ENCODE assay signal across 8 cellular contexts in genomic region chr18:77124452-77124922, GRCh38. TPM values are rescaled to one million over a fixed set of nuclear protein-coding genes. Genes with fewer than 3 reads are reported as not detected.
A peak's percentile ranks its signal among the peaks of the same experiment; 100 is the strongest.
DNase-seq lines count a peak whose midpoint lies in the region; ATAC-seq lines count a peak whose summit lies in the region.

No MANE protein-coding gene starts in this region.

- H3K18ac ChIP-seq in mesenchymal stem cell (ENCODE audit: low read depth in 1 of 2, low read length in 2 of 2) = peak overlapping the region; percentile 23 to 54

- peaks cover 17% of the 10 kb centered on the region for H3K79me1 ChIP-seq in mesenchymal stem cell (replicated peaks; ENCODE audit: low read length, poor library complexity, severe bottlenecking)

- H3K4me2 ChIP-seq in mesenchymal stem cell (ENCODE audit: low read length, poor library complexity, severe bottlenecking) = no peak overlapping the region

- peak overlapping the region; percentile 46 for H3K4me3 ChIP-seq in CD8-positive, alpha-beta memory T cell (ENCODE audit: low read length)
- no peak overlapping the region for H3K4me3 ChIP-seq in mesenchymal stem cell (ENCODE audit: insufficient read depth in 1 of 2, low read depth in 1 of 2, low read length in 2 of 2)

- H3K27ac ChIP-seq in CD8-positive, alpha-beta memory T cell (ENCODE audit: low read depth, low read length) = no peak overlapping the region
- H3K27ac ChIP-seq in mesenchymal stem cell (ENCODE audit: low read length, poor library complexity, severe bottlenecking) = peak overlapping the region; percentile 69

- H3K4me3 Mint-ChIP-seq in CD8-positive, alpha-beta memory T cell = peak overlapping the region; percentile 36 to 87 (median 77)
- peak overlapping the region; percentile 81 for H3K4me3 Mint-ChIP-seq in activated CD4-positive, alpha-beta T cell treated with anti-CD3 and anti-CD28 coated beads, Interleukin-2, amount 10 ng/mL, durations not matched to agents 24 days and 14 days

- H2AK5ac ChIP-seq in mesenchymal stem cell (ENCODE audit: low read length, severe bottlenecking) = peak overlapping the region; percentile 9

- peak overlapping the region; percentile 84 to 98 (median 94) for H3K27ac Mint-ChIP-seq in CD8-positive, alpha-beta memory T cell
- peak overlapping the region; percentile 89 for H3K27ac Mint-ChIP-seq in activated CD4-positive, alpha-beta T cell treated with anti-CD3 and anti-CD28 coated beads, Interleukin-2, amount 10 ng/mL, durations not matched to agents 24 days and 14 days

- CTCF ChIA-PET in CD8-positive, alpha-beta memory T cell (lab: Charles Lee) = interaction anchor here (0.8 to 6.5 kb wide), 12 partner anchors 10 to 70 kb away, joined by 3 to 56 read pairs (median 4); no protein-coding TSS in a partner anchor

- H3K36me3 Mint-ChIP-seq in CD8-positive, alpha-beta memory T cell = peaks cover 0 to 57% (median 12%) of the 10 kb centered on the region in 3 donors
- peaks cover 54% of the 10 kb centered on the region for H3K36me3 Mint-ChIP-seq in activated CD4-positive, alpha-beta T cell treated with anti-CD3 and anti-CD28 coated beads, Interleukin-2, amount 10 ng/mL, durations not matched to agents 24 days and 14 days (ENCODE audit: low read depth)

- peaks cover 0 to 3% of the 10 kb centered on the region in 2 donors for H3K27me3 Mint-ChIP-seq in CD8-positive, alpha-beta memory T cell
- no peaks in the 10 kb centered on the region for H3K27me3 Mint-ChIP-seq in activated CD4-positive, alpha-beta T cell treated with anti-CD3 and anti-CD28 coated beads, Interleukin-2, amount 10 ng/mL, durations not matched to agents 24 days and 14 days

- H4K91ac ChIP-seq in mesenchymal stem cell (ENCODE audit: low read length) = peak overlapping the region; percentile 20

- 56% methylated on average over 9 of the region's 9 CpGs for WGBS in mesenchymal stem cell

- H3K36me3 ChIP-seq in CD8-positive, alpha-beta memory T cell (ENCODE audit: insufficient read depth, low read length) = peaks cover 4% of the 10 kb centered on the region
- H3K36me3 ChIP-seq in mesenchymal stem cell (ENCODE audit: control insufficient read depth in 1 of 2, insufficient read depth in 2 of 2, low read depth in 1 of 2, low read length in 2 of 2) = peaks cover 0 to 10% of the 10 kb centered on the region in 2 experiments

- no peak overlapping the region for H3K14ac ChIP-seq in mesenchymal stem cell (ENCODE audit: low read length in 2 of 2)

- ATAC-seq in GM19463 (IDR thresholded peaks at IDR 0.05; ENCODE audit: unreplicated experiment) (peak; percentile 61), HG03442 (IDR thresholded peaks at IDR 0.05; ENCODE audit: unreplicated experiment) (peak; percentile 52)

- H3K4ac ChIP-seq in mesenchymal stem cell (ENCODE audit: low read depth in 1 of 2, low read length in 2 of 2) = peak overlapping the region in 1 of 2 experiments; percentile 40

- H3K9me3 Mint-ChIP-seq in CD8-positive, alpha-beta memory T cell = no peaks in the 10 kb centered on the region
- H3K9me3 Mint-ChIP-seq in activated CD4-positive, alpha-beta T cell treated with anti-CD3 and anti-CD28 coated beads, Interleukin-2, amount 10 ng/mL, durations not matched to agents 24 days and 14 days = peaks cover 10% of the 10 kb centered on the region

- H2BK5ac ChIP-seq in mesenchymal stem cell (ENCODE audit: low read depth, low read length, poor library complexity, severe bottlenecking) = no peak overlapping the region

- no peak overlapping the region for H2AFZ ChIP-seq in mesenchymal stem cell (ENCODE audit: low read depth, low read length)

- POLR2A ChIA-PET in CD8-positive, alpha-beta memory T cell (lab: Charles Lee) = interaction anchor here (1.1 to 4.3 kb wide), 4 partner anchors 9 to 57 kb away, joined by 3 to 28 read pairs (median 4); no protein-coding TSS in a partner anchor

- peak overlapping the region; percentile 82 for H2BK15ac ChIP-seq in mesenchymal stem cell (ENCODE audit: low read depth, poor library complexity, severe bottlenecking)

- H3K9ac ChIP-seq in mesenchymal stem cell (ENCODE audit: low read length) = peak overlapping the region; percentile 30

- intact Hi-C loops in activated CD4-positive, alpha-beta T cell treated with anti-CD3 and anti-CD28 coated beads, Interleukin-2, amount 10 ng/mL, durations not matched to agents 24 days and 14 days (cut with micrococcal nuclease) = loop anchor here (1.0 to 2.0 kb wide), 2 partner anchors 22 to 62 kb away; no protein-coding TSS in a partner anchor

- peak; percentile 50 to 78 (median 57) for DNase-seq in CD8-positive, alpha-beta memory T cell
- DNase-seq in activated CD4-positive, alpha-beta T cell treated with anti-CD3 and anti-CD28 coated beads, Interleukin-2, amount 10 ng/mL, durations not matched to agents 24 days and 14 days = peak; percentile 87
- DNase-seq in mesenchymal stem cell = no peak
- no peak for DNase-seq in nucleus accumbens (lab: John Stamatoyannopoulos, UW)
- no peak for DNase-seq in AG20443 (ENCODE audit: low spot score)
- no peak for DNase-seq in mucosa of gallbladder (ENCODE audit: low spot score)

- H2BK120ac ChIP-seq in mesenchymal stem cell (ENCODE audit: low read depth, low read length) = no peak overlapping the region

- no peaks in the 10 kb centered on the region for H3K9me3 ChIP-seq in CD8-positive, alpha-beta memory T cell (ENCODE audit: low read length)
- H3K9me3 ChIP-seq in mesenchymal stem cell (ENCODE audit: control insufficient read depth, low read length) = no peaks in the 10 kb centered on the region

- no peaks in the 10 kb centered on the region for H3K27me3 ChIP-seq in CD8-positive, alpha-beta memory T cell (ENCODE audit: insufficient read depth, low read length, poor library complexity, severe bottlenecking)
- H3K27me3 ChIP-seq in mesenchymal stem cell (ENCODE audit: control insufficient read depth in 1 of 2, insufficient read depth in 1 of 2, low read length in 2 of 2) = no peaks in the 10 kb centered on the region

- peak overlapping the region in 1 of 2 experiments; percentile 70 for H2BK12ac ChIP-seq in mesenchymal stem cell (ENCODE audit: low read length in 2 of 2)

- peak overlapping the region; percentile 1 for H4K8ac ChIP-seq in mesenchymal stem cell (ENCODE audit: low read length)

- no peak overlapping the region for H3K23ac ChIP-seq in mesenchymal stem cell (ENCODE audit: low read length in 2 of 2)

- H3K4me1 Mint-ChIP-seq in CD8-positive, alpha-beta memory T cell = peaks cover 98 to 100% (median 98%) of the 10 kb centered on the region in 3 donors
- H3K4me1 Mint-ChIP-seq in activated CD4-positive, alpha-beta T cell treated with anti-CD3 and anti-CD28 coated beads, Interleukin-2, amount 10 ng/mL, durations not matched to agents 24 days and 14 days = peaks cover 78% of the 10 kb centered on the region

- peaks cover 90% of the 10 kb centered on the region for H3K4me1 ChIP-seq in CD8-positive, alpha-beta memory T cell (ENCODE audit: insufficient read depth, low read length)
- H3K4me1 ChIP-seq in mesenchymal stem cell (ENCODE audit: control insufficient read depth, insufficient read depth, low read depth, low read length) = peaks cover 21% of the 10 kb centered on the region

RNA-seq across cellular contexts. Expression of gene MBP, which starts 8.1 kb away (rescaled TPM):
- 10 to 100 TPM; 59.5 to 60.0 TPM for total RNA-seq in CD8-positive, alpha-beta memory T cell
- 196 TPM for polyA plus RNA-seq in CD8-positive, alpha-beta memory T cell
- total RNA-seq in activated CD4-positive, alpha-beta T cell treated with anti-CD3 and anti-CD28 coated beads, Interleukin-2, amount 10 ng/mL, durations not matched to agents 24 days and 14 days = 60.2 and 63.1 TPM in 2 replicates
- polyA plus RNA-seq in mesenchymal stem cell (2013, experiment 1 of 2) = 7.6 TPM
- polyA plus RNA-seq in mesenchymal stem cell (2013, experiment 2 of 2) = 8.8 TPM
- total RNA-seq in mucosa of gallbladder = 91.4 TPM

Comparison
In these comparisons a context has a peak if more than half of its experiments do, and no peak if none do; other contexts are left out.
1. DNase-seq: peak in CD8-positive, alpha-beta memory T cell (5 of 5) and activated CD4-positive, alpha-beta T cell treated with anti-CD3 and anti-CD28 coated beads, Interleukin-2, amount 10 ng/mL, durations not matched to agents 24 days and 14 days (single experiment); none in mesenchymal stem cell (single experiment), nucleus accumbens (0 of 56), AG20443 (single experiment) and mucosa of gallbladder (single experiment).